2 cellular contexts compared by ENCODE assay signal in genomic region chr2:48596751-48597150, GRCh38. TPM values are rescaled to one million over a fixed set of nuclear protein-coding genes. Genes with fewer than 3 reads are reported as not detected.
"Had no signal": no experiment of that assay in that cellular context is flagged by ENCODE, and none has a peak within 500 bp of the region (broad histone marks: within the 10 kb centered on the region; RNA-seq: fewer than 3 reads in every experiment).

No MANE protein-coding gene starts in this region.

RNA-seq across cellular contexts. Expression of gene GTF2A1L, which starts 20.9 kb away (rescaled TPM):
- total RNA-seq: G401, GM12878 had no signal
